ENCODE assay signal across 25 cellular contexts in genomic region chr17:29070795-29071194, GRCh38. TPM values are rescaled to one million over a fixed set of nuclear protein-coding genes. Genes with fewer than 3 reads are reported as not detected.
DNase-seq lines count a peak whose midpoint lies in the region; ATAC-seq and TF ChIP-seq lines count a peak whose summit lies in the region.
"Had no signal": no experiment of that assay in that cellular context is flagged by ENCODE, and none has a peak within 500 bp of the region (broad histone marks: within the 10 kb centered on the region; RNA-seq: fewer than 3 reads in every experiment).

No MANE protein-coding gene starts in this region.

- no peak overlapping the region for H2AFZ ChIP-seq in neuronal stem cell (ENCODE audit: low read length)

- no peak overlapping the region for H3K14ac ChIP-seq in neuronal stem cell (ENCODE audit: low read length)

- no peak for TF ChIP-seq POLR2A in tibial nerve (IDR thresholded peaks at IDR 0.05)

- no peaks in the 10 kb centered on the region for H3K36me3 ChIP-seq in WERI-Rb-1
- H3K36me3 ChIP-seq in neuronal stem cell (replicated peaks in 1 of 2; ENCODE audit: control insufficient read depth in 2 of 2, insufficient read depth in 2 of 2, low read length in 2 of 2) = no peaks in the 10 kb centered on the region
- H3K36me3 ChIP-seq in tibial nerve = peaks cover 0 to 15% (median 0%) of the 10 kb centered on the region in 3 donors
- H3K36me3 ChIP-seq: prostate gland, thoracic aorta, vagina had no signal

- H3K4me3 ChIP-seq in WERI-Rb-1 (ENCODE audit: low read depth, low read length) = no peak overlapping the region
- H3K4me3 ChIP-seq in neuronal stem cell (ENCODE audit: low read length in 2 of 2) = no peak overlapping the region
- H3K4me3 ChIP-seq in tibial nerve = no peak overlapping the region
- H3K4me3 ChIP-seq: prostate gland, thoracic aorta, vagina had no signal

- no peak overlapping the region for H3K4me2 ChIP-seq in neuronal stem cell (ENCODE audit: insufficient read depth, low read length, poor library complexity, severe bottlenecking)

- H2BK120ac ChIP-seq in neuronal stem cell (ENCODE audit: low read depth, low read length) = no peak overlapping the region

- H4K8ac ChIP-seq in neuronal stem cell (ENCODE audit: low read depth, low read length) = no peak overlapping the region

- H3K27me3 ChIP-seq in WERI-Rb-1 (ENCODE audit: insufficient read depth, low read depth, severe bottlenecking) = no peaks in the 10 kb centered on the region
- no peaks in the 10 kb centered on the region for H3K27me3 ChIP-seq in neuronal stem cell (ENCODE audit: control insufficient read depth in 3 of 3, insufficient read depth in 3 of 3, low read depth in 1 of 3, low read length in 3 of 3)
- H3K27me3 ChIP-seq in tibial nerve = no peaks in the 10 kb centered on the region
- H3K27me3 ChIP-seq: neutrophil, vagina had no signal

- no peak overlapping the region for H3K4ac ChIP-seq in neuronal stem cell (ENCODE audit: low read length)

- WGBS in neuronal stem cell (ENCODE audit: extremely low coverage in 2 of 2, insufficient read length in 2 of 2, insufficient replicate concordance in 1 of 2), 2 donors = no CpG with 5 or more reads among the region's 8 CpGs
- WGBS in tibial nerve, 2 donors = 76 to 79% methylated on average over 8 of the region's 8 CpGs

- H3K4me1 ChIP-seq in neuronal stem cell (ENCODE audit: control insufficient read depth in 2 of 2, insufficient read depth in 1 of 2, low read depth in 1 of 2, low read length in 2 of 2) = peaks cover 3 to 25% of the 10 kb centered on the region in 2 donors
- peaks cover 0 to 5% (median 0%) of the 10 kb centered on the region in 4 donors for H3K4me1 ChIP-seq in tibial nerve
- H3K4me1 ChIP-seq: prostate gland, vagina had no signal

- H3K9me3 ChIP-seq in WERI-Rb-1 (ENCODE audit: severe bottlenecking) (no peaks in the 10 kb centered on the region), neuronal stem cell (replicated peaks in 1 of 2; ENCODE audit: control insufficient read depth in 2 of 2, insufficient read depth in 1 of 2, low read depth in 1 of 2, low read length in 2 of 2) (no peaks in the 10 kb centered on the region), tibial nerve (no peaks in the 10 kb centered on the region)
- H3K9me3 ChIP-seq: neutrophil, prostate gland, thoracic aorta, vagina had no signal

- H3K79me1 ChIP-seq in neuronal stem cell (ENCODE audit: low read depth, low read length) = no peaks in the 10 kb centered on the region

- ATAC-seq in HG02938 (IDR thresholded peaks at IDR 0.05; ENCODE audit: unreplicated experiment) (no peak), GM21723 (IDR thresholded peaks at IDR 0.05; ENCODE audit: unreplicated experiment) (no peak)
- ATAC-seq: activated CD8-positive, alpha-beta memory T cell treated with anti-CD3 and anti-CD28 coated beads, Interleukin-2, amount 10 ng/mL, durations not matched to agents 7 days and 5 days; activated naive CD8-positive, alpha-beta T cell treated with anti-CD3 and anti-CD28 coated beads, Interleukin-2, amount 50 U/mL, for 24 hours; CD8-positive, alpha-beta T cell had no signal

- peak overlapping the region; percentile 72 for H2AK5ac ChIP-seq in neuronal stem cell (ENCODE audit: low read depth, low read length)

- no peak overlapping the region for H4K91ac ChIP-seq in neuronal stem cell (ENCODE audit: low read depth, low read length, poor library complexity)

- no peak overlapping the region for H2BK15ac ChIP-seq in neuronal stem cell (ENCODE audit: low read length)

- DNase-seq in NCI-H1436 (lab: John Stamatoyannopoulos, UW) = peak; percentile 39
- DNase-seq in NCI-H1436 treated with DMSO at 0.1 percent for 48 hours (lab: John Stamatoyannopoulos, UW) = no peak
- DNase-seq in NCI-H1694 treated with DMSO at 0.1 percent for 48 hours (lab: John Stamatoyannopoulos, UW) = peak; percentile 44
- DNase-seq in WERI-Rb-1 = peak; percentile 71
- no peak for DNase-seq in neuronal stem cell (ENCODE audit: low spot score)
- DNase-seq in tibial nerve (ENCODE audit: low spot score in 2 of 2) = no peak
- DNase-seq: activated CD8-positive, alpha-beta memory T cell treated with anti-CD3 and anti-CD28 coated beads, Interleukin-2, amount 10 ng/mL, durations not matched to agents 7 days and 5 days; activated naive CD8-positive, alpha-beta T cell treated with anti-CD3 and anti-CD28 coated beads, Interleukin-2, amount 50 U/mL, for 24 hours; activated T-cell treated with anti-CD3 and anti-CD28 coated beads, Interleukin-2, amount 50 U/mL, for 48 hours; AML-193; CD8-positive, alpha-beta T cell; cerebellar nuclear complex; DMS79; HCEC 1CT; immature natural killer cell; KG1; mesendoderm; SHP77 treated with DMSO at 0.1 percent for 48 hours; T-helper 9 cell had no signal

- TF ChIP-seq CTCF in WERI-Rb-1 (IDR thresholded peaks at IDR 0.05; ENCODE audit: low read depth, low read length) (no peak), tibial nerve (IDR thresholded peaks at IDR 0.05) (no peak)

- no peak overlapping the region for H2BK5ac ChIP-seq in neuronal stem cell (ENCODE audit: low read length)

- TF ChIP-seq EP300 in tibial nerve (IDR thresholded peaks at IDR 0.05) = no peak

- no peak overlapping the region for H3K9ac ChIP-seq in neuronal stem cell (ENCODE audit: low read depth, low read length, poor library complexity)

- H2BK12ac ChIP-seq in neuronal stem cell (ENCODE audit: low read length) = no peak overlapping the region

- H3K18ac ChIP-seq in neuronal stem cell (ENCODE audit: low read length) = no peak overlapping the region

- H3K23ac ChIP-seq in neuronal stem cell (ENCODE audit: low read depth, low read length, poor library complexity) = no peak overlapping the region

- H3K27ac ChIP-seq in WERI-Rb-1 (peak overlapping the region; percentile 85), neuronal stem cell (replicated peaks; ENCODE audit: low read length) (no peak overlapping the region), tibial nerve (no peak overlapping the region)
- H3K27ac ChIP-seq: neutrophil, prostate gland, thoracic aorta, vagina had no signal

RNA-seq across cellular contexts. Expression of gene PIPOX, which starts 27.9 kb away (rescaled TPM):
- polyA plus RNA-seq in neuronal stem cell (2013, experiment 1 of 2) = 2.7 TPM
- 2.9 TPM for polyA plus RNA-seq in neuronal stem cell (2013, experiment 2 of 2)
- total RNA-seq in tibial nerve = 1 to 10 TPM in 3 of 4 donors, under 1 TPM in 1; 0.60 to 6.1 (median 2.8) TPM

Comparison
In these comparisons a context has a peak if more than half of its experiments do, and no peak if none do; other contexts are left out.
1. DNase-seq: peak in NCI-H1436 (single experiment), NCI-H1694 treated with DMSO at 0.1 percent for 48 hours (single experiment) and WERI-Rb-1 (single experiment); none in NCI-H1436 treated with DMSO at 0.1 percent for 48 hours (single experiment), neuronal stem cell (single experiment) and tibial nerve (0 of 2).